Comparison of ENCODE assay signal across 1 cellular context in genomic region chr1:110407260-110408210, GRCh38.
TF ChIP-seq lines count a peak whose summit lies in the region.

Gene LAMTOR5 (minus strand): TSS chr1:110407694. CDS start chr1:110407620, 74 bp downstream.

TF ChIP-seq in K562, 482 proteins besides CTCF, POLR2A, EP300 and RAD21 (continued from another document and continues in another):
- TF ChIP-seq ZBTB2 (IDR thresholded peaks at IDR 0.05) (peak; percentile 81), RBM34 (IDR thresholded peaks at IDR 0.05; ENCODE audit: borderline replicate concordance, insufficient read depth, low read length) (no peak), GTF2F1 (IDR thresholded peaks at IDR 0.05; ENCODE audit: low read depth, low read length) (no peak), SAP30 (IDR thresholded peaks at IDR 0.05; ENCODE audit: borderline replicate concordance, insufficient read depth, low read depth, low read length, poor library complexity, severe bottlenecking) (peak; percentile 93), CTBP1 (IDR thresholded peaks at IDR 0.05; ENCODE audit: borderline replicate concordance) (peak; percentile 94), CHCHD3 (CRISPR knock-in tag; IDR thresholded peaks at IDR 0.05) (0 out of 2 replicates have a peak, but pooled peaks have one; percentile 55), HEY1 (CRISPR knock-in tag; IDR thresholded peaks at IDR 0.05; ENCODE audit: borderline replicate concordance) (no peak), TAF9B (IDR thresholded peaks at IDR 0.05; ENCODE audit: partially characterized antibody) (peak; percentile 95), ELF4 (CRISPR knock-in tag; IDR thresholded peaks at IDR 0.05) (peak; percentile 80; the same call in 1 of the 2 replicates), XRCC4 (IDR thresholded peaks at IDR 0.05; ENCODE audit: extremely low read depth, insufficient read depth, insufficient read length) (no peak), ARID2 (IDR thresholded peaks at IDR 0.05) (0 out of 2 replicates have a peak, but pooled peaks have one; percentile 16), NEUROD1 (IDR thresholded peaks at IDR 0.05; ENCODE audit: borderline replicate concordance, low read depth, low read length, partially characterized antibody) (peak; percentile 94), MITF (IDR thresholded peaks at IDR 0.05) (peak; percentile 93; the same call in 1 of the 2 replicates), ZNF764 (CRISPR knock-in tag; IDR thresholded peaks at IDR 0.05; ENCODE audit: low read depth) (no peak), RBM39 (optimal IDR thresholded peaks at IDR 0.05; ENCODE audit: low read depth, low read length) (peak; percentile 65), ZNF699 (CRISPR knock-in tag; IDR thresholded peaks at IDR 0.05; ENCODE audit: insufficient replicate concordance) (no peak), RREB1 (CRISPR knock-in tag; IDR thresholded peaks at IDR 0.05) (peak; percentile 85; the same call in 1 of the 2 replicates), ZNF12 (CRISPR knock-in tag; IDR thresholded peaks at IDR 0.05) (peak; percentile 79), HMBOX1 (IDR thresholded peaks at IDR 0.05) (no peak), ZBTB17 (CRISPR knock-in tag; IDR thresholded peaks at IDR 0.05) (peak; percentile 32; the same call in 1 of the 2 replicates), CEBPZ (IDR thresholded peaks at IDR 0.05; ENCODE audit: borderline replicate concordance, low read depth, low read length) (no peak), CEBPG (CRISPR knock-in tag; IDR thresholded peaks at IDR 0.05) (0 out of 2 replicates have a peak, but pooled peaks have one; percentile 47), CEBPG (tag; conservative IDR thresholded peaks at IDR 0.05 in 1 of 2, IDR thresholded peaks at IDR 0.05 in 1 of 2) (no peak), ZNF280B (CRISPR knock-in tag; IDR thresholded peaks at IDR 0.05) (no peak), CXXC5 (CRISPR knock-in tag; IDR thresholded peaks at IDR 0.05) (peak; percentile 96), E2F3 (CRISPR knock-in tag; IDR thresholded peaks at IDR 0.05) (no peak; the same call in none of the 2 replicates), CBFB (CRISPR knock-in tag; IDR thresholded peaks at IDR 0.05) (no peak), PBX2 (CRISPR knock-in tag; IDR thresholded peaks at IDR 0.05; ENCODE audit: low read depth) (no peak), PBX2 (tag; conservative IDR thresholded peaks at IDR 0.05; ENCODE audit: low read depth) (no peak), MNT (conservative IDR thresholded peaks at IDR 0.05) (peak; percentile 93 to 98)
